9 cellular contexts compared by ENCODE assay signal in the genomic region with DNA sequence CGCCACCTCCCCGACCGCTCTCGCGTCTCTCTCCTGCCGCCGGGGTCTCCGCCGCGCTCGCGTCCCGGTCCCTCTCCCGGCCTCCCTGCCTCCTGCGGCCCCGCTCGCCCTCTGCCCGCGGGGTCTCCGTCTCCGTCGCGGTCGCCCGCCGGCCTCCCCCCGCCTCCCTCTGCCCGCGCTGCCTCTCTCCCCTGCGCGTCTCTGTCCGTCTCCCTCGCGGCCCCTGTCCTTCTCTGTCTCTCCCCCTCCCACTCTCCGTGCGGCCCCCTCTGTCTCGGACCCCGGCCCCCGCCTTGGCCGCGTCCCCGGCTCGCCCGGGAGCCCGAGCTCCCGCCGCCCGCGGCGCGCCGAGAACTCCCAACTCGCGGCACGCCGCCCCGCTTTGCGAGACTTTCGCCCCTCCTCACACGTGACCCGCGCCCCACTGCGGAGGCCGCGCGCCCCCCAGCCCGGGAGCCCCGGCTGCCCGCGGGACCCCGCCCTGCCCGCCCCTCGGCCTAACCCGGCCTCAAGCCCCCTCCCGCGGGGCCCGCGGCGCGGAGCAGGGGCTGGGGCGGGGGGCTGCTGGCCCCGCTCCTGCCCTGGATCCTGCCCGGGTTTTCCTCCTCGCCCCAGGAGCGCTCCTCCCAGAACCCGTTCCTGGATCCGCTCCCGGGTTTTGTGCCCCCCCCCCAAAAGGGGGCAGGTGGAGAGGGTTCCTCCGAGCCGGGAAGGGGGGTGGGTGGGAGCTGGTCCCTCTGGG. TPM values are rescaled to one million over a fixed set of nuclear protein-coding genes. Genes with fewer than 3 reads are reported as not detected.
DNase-seq lines count a peak whose midpoint lies in the region; ATAC-seq, FAIRE-seq and TF ChIP-seq lines count a peak whose summit lies in the region.
"Had no signal": no experiment of that assay in that cellular context is flagged by ENCODE, and none has a peak within 500 bp of the region (broad histone marks: within the 10 kb centered on the region; RNA-seq: fewer than 3 reads in every experiment).

No MANE protein-coding gene starts in this region.

- ATAC-seq in GM21381 (IDR thresholded peaks at IDR 0.05; ENCODE audit: unreplicated experiment): no peak

- peaks cover 0 to 19% (median 9%) of the 10 kb centered on the region in 4 donors for H3K4me1 ChIP-seq in Peyer's patch

- H3K36me3 ChIP-seq in Peyer's patch: no peaks in the 10 kb centered on the region

- peaks cover 0 to 35% of the 10 kb centered on the region in 2 donors for H3K27me3 ChIP-seq in Peyer's patch

- peak overlapping the region; percentile 19 to 53 (median 46) for H3K4me3 ChIP-seq in Peyer's patch
- H3K4me3 ChIP-seq in fibroblast of the aortic adventitia (ENCODE audit: low read depth, low read length): peak overlapping the region; percentile 17
- H3K4me3 ChIP-seq in skeletal muscle cell (ENCODE audit: low read depth, low read length): peak overlapping the region; percentile 39

- TF ChIP-seq CTCF in Peyer's patch (IDR thresholded peaks at IDR 0.05) (no peak), fibroblast of the aortic adventitia (IDR thresholded peaks at IDR 0.05; ENCODE audit: insufficient read depth, low read length) (no peak)

- no peak overlapping the region for H3K27ac ChIP-seq in Peyer's patch

- TF ChIP-seq POLR2A in Peyer's patch (IDR thresholded peaks at IDR 0.05): no peak

- peak; percentile 22 for DNase-seq in NCI-H1105 (lab: John Stamatoyannopoulos, UW)
- no peak for DNase-seq in NCI-H1105 treated with DMSO at 0.1 percent for 48 hours (lab: John Stamatoyannopoulos, UW)
- DNase-seq in Peyer's patch: no peak
- no peak for DNase-seq in fibroblast of the aortic adventitia (ENCODE audit: low read depth)
- no peak for DNase-seq in skeletal muscle cell (ENCODE audit: low read depth)
- no peak for DNase-seq in GM19239 (ENCODE audit: insufficient read length, low spot score)
- DNase-seq in SW 1271 (lab: John Stamatoyannopoulos, UW): no peak

- H3K9me3 ChIP-seq in Peyer's patch: no peaks in the 10 kb centered on the region

- FAIRE-seq in GM19239 (lab: Jason Lieb, UNC): no peak

RNA-seq across cellular contexts. Expression of gene KCNJ4, which starts 0.7 kb away (rescaled TPM):
- total RNA-seq in Peyer's patch (not detected), fibroblast of the aortic adventitia (ENCODE audit: low replicate concordance) (not detected in 2 replicates)
- total RNA-seq: T-helper 1 cell treated with Interleukin-12 subunit alpha and Interleukin-12 subunit beta and Interleukin-4 antibody, amounts not matched to agents 30 ng/mL and 1 ng/mL, for 36 hours had no signal

RNA-seq across cellular contexts. Expression of gene KDELR3, which starts 12.2 kb away (rescaled TPM):
- total RNA-seq in Peyer's patch (10 to 100 TPM in 3 of 4 donors, 1 to 10 TPM in 1; 2.5 to 20.0 (median 16.6) TPM), fibroblast of the aortic adventitia (ENCODE audit: low replicate concordance) (22.1 and 183 TPM in 2 replicates)

RNA-seq across cellular contexts. Expression of gene DDX17, which starts 50.4 kb away (rescaled TPM):
- 100 to 1,000 TPM; 583 to 733 (median 616) TPM for total RNA-seq in Peyer's patch
- 322 and 701 TPM in 2 replicates for total RNA-seq in fibroblast of the aortic adventitia (ENCODE audit: low replicate concordance)
